In the genomic region with DNA sequence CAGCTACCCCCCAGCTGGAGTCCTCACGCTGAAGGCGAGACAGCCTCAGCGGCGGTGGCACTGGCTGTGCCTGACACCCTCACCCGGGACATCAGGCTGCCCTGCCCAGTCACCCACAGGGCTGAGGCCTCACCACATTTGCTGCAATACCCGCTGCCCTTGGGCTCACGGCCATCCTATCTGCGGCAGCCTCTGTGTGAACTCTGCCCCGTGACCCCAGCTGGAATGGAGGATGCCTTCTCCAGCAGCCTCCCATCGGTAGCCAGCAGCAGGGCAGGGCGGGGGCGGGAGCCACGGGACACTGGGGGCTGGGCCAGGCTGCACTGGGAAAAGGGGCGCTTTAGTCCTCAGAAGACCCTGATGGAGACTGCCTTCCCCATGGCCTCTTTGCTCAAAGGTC, we compare ENCODE assay signal across 24 cellular contexts.
DNase-seq lines count a peak whose midpoint lies in the region; ATAC-seq, FAIRE-seq and TF ChIP-seq lines count a peak whose summit lies in the region.
"Had no signal": no experiment of that assay in that cellular context is flagged by ENCODE, and none has a peak within 500 bp of the region (broad histone marks: within the 10 kb centered on the region; RNA-seq: fewer than 3 reads in every experiment).

No MANE protein-coding gene starts in this region.

- H3K4me1 ChIP-seq in K562 (replicated peaks in 1 of 2; ENCODE audit: control insufficient read depth in 2 of 2, insufficient read depth in 2 of 2, low read length in 2 of 2), result peaks cover 0 to 20% of the 10 kb centered on the region in 2 experiments; a peak in 3 of 5 replicates
- peaks cover 5% of the 10 kb centered on the region for H3K4me1 ChIP-seq in ovary (ENCODE audit: insufficient read depth)

- WGBS in K562 (ENCODE audit: insufficient coverage, low coverage, missing lambda C conversion rate), result 2% methylated on average over 9 of the region's 14 CpGs
- WGBS in ovary, 3 donors, result 19 to 43% (median 27%) methylated on average over 14 of the region's 14 CpGs

- H3K4me3 ChIP-seq in H7 (ENCODE audit: insufficient read depth, low read depth, low read length), result no peak overlapping the region
- H3K4me3 ChIP-seq in K562, result no peak overlapping the region
- H3K4me3 ChIP-seq in ovary, result no peak overlapping the region
- H3K4me3 ChIP-seq: GM12878 had no signal

- no peak overlapping the region for H2AFZ ChIP-seq in K562 (ENCODE audit: low read depth, low read length)

- no peak overlapping the region for H3K4me3 Mint-ChIP-seq in stimulated activated memory B cell treated with anti-CD40 and anti-IgM and Interleukin-4, amounts not matched to agents 10 μg/mL and 1 μg/mL and 100 μg/mL, for 72 hours
- H3K4me3 Mint-ChIP-seq: CD4-positive, CD25-positive, alpha-beta regulatory T cell; H9 had no signal

- in situ Hi-C loops in K562 (cut with MboI), result no loop called here

- FAIRE-seq in K562 (lab: Jason Lieb, UNC), result no peak
- FAIRE-seq: D721Med, G401.6, GM12878, RCC 7860 had no signal

- POLR2A ChIA-PET in K562 (lab: Yijun Ruan, JAX), result no interaction called here

- TF ChIP-seq CTCF in K562 (IDR thresholded peaks at IDR 0.05 in 2 of 3, conservative IDR thresholded peaks at IDR 0.05 in 1 of 3; ENCODE audit: insufficient read depth in 2 of 3, low read depth in 1 of 3, low read length in 3 of 3), result no peak
- TF ChIP-seq CTCF in ovary (IDR thresholded peaks at IDR 0.05), result no peak

- intact Hi-C loops in K562 (cut with micrococcal nuclease) (no loop called here), ovary (cut with DNase I) (loop anchor here in 1 of 4 donors (10.0 kb wide), 1 partner anchor 54 kb away; no protein-coding TSS in a partner anchor)

- no peak overlapping the region for H3K27ac ChIP-seq in K562 (ENCODE audit: extremely low read depth, low read depth, low read length)
- H3K27ac ChIP-seq in ovary, result no peak overlapping the region

- peaks cover 33% of the 10 kb centered on the region for H3K27me3 Mint-ChIP-seq in stimulated activated memory B cell treated with anti-CD40 and anti-IgM and Interleukin-4, amounts not matched to agents 10 μg/mL and 1 μg/mL and 100 μg/mL, for 72 hours

- BruUV-seq in K562 (replicated peaks; lab: Mats Ljungman, UMichigan), result no TSS peak

- H3K4me2 ChIP-seq in K562 (ENCODE audit: insufficient read depth, low read length), result no peak overlapping the region
- H3K4me2 ChIP-seq: SK-N-SH had no signal

- TF ChIP-seq RAD21 in K562 (CRISPR knock-in tag; conservative IDR thresholded peaks at IDR 0.05 in 1 of 2, IDR thresholded peaks at IDR 0.05 in 1 of 2), result no peak

- H3K27ac Mint-ChIP-seq in stimulated activated memory B cell treated with anti-CD40 and anti-IgM and Interleukin-4, amounts not matched to agents 10 μg/mL and 1 μg/mL and 100 μg/mL, for 72 hours, result no peak overlapping the region
- H3K27ac Mint-ChIP-seq: CD4-positive, CD25-positive, alpha-beta regulatory T cell; H9 had no signal

- H3K27me3 ChIP-seq in H7 (ENCODE audit: control insufficient read depth, insufficient read depth, low read length) (0 out of 2 replicates have a peak, but pooled peaks cover 2% of the 10 kb centered on the region), K562 (ENCODE audit: control insufficient read depth in 2 of 2, insufficient read depth in 2 of 2, low read length in 2 of 2) (peaks cover 36 to 55% of the 10 kb centered on the region in 2 experiments), ovary (no peaks in the 10 kb centered on the region)

- H3K9me1 ChIP-seq in K562 (ENCODE audit: control insufficient read depth, insufficient read depth, low read length), result no peaks in the 10 kb centered on the region

- DNase-seq in H7 (peak; percentile 65), K562 (ENCODE audit: extremely low read depth in 1 of 4, low spot score in 3 of 4) (peak in 1 of 4 experiments; percentile 20), left lobe of liver (ENCODE audit: low spot score) (peak; percentile 96), ovary (peak in 4 of 5 donors; percentile 68 to 91 (median 80)), DMS79 treated with DMSO at 0.1 percent for 48 hours (lab: John Stamatoyannopoulos, UW) (no peak)
- DNase-seq: CD4-positive, CD25-positive, alpha-beta regulatory T cell; H9; KBM-7; MV-4-11; NCI-H1105; NCI-H1436 treated with DMSO at 0.1 percent for 48 hours; NCI-H187 treated with DMSO at 0.1 percent for 48 hours; NCI-H524; NCI-H774; SIG-M5; SK-N-SH; SW 1271 had no signal

- H3K4me1 Mint-ChIP-seq in stimulated activated memory B cell treated with anti-CD40 and anti-IgM and Interleukin-4, amounts not matched to agents 10 μg/mL and 1 μg/mL and 100 μg/mL, for 72 hours, result peaks cover 7% of the 10 kb centered on the region

- H3K9me3 Mint-ChIP-seq in stimulated activated memory B cell treated with anti-CD40 and anti-IgM and Interleukin-4, amounts not matched to agents 10 μg/mL and 1 μg/mL and 100 μg/mL, for 72 hours, result no peaks in the 10 kb centered on the region
- H3K9me3 Mint-ChIP-seq: H9 had no signal

- H4K20me1 ChIP-seq in K562 (replicated peaks; ENCODE audit: control insufficient read depth, insufficient read depth, low read length), result 0 out of 2 replicates have a peak, but pooled peaks cover 14% of the 10 kb centered on the region

- no peak for TF ChIP-seq POLR2A in K562 (conservative IDR thresholded peaks at IDR 0.05)
- no peak for TF ChIP-seq POLR2A in ovary (IDR thresholded peaks at IDR 0.05)

- no peaks in the 10 kb centered on the region for H3K36me3 Mint-ChIP-seq in stimulated activated memory B cell treated with anti-CD40 and anti-IgM and Interleukin-4, amounts not matched to agents 10 μg/mL and 1 μg/mL and 100 μg/mL, for 72 hours

- CTCF ChIA-PET in K562 (lab: Yijun Ruan, JAX; ENCODE audit: low intra/inter-chr PET ratio), result interaction anchor here (0.6 kb wide), 1 partner anchor 208 kb away, joined by 4 read pairs; no protein-coding TSS in a partner anchor

- H3K36me3 ChIP-seq in H7 (replicated peaks; ENCODE audit: control insufficient read depth, insufficient read depth, low read length) (no peaks in the 10 kb centered on the region), K562 (ENCODE audit: control insufficient read depth, insufficient read depth, low read length) (no peaks in the 10 kb centered on the region), ovary (no peaks in the 10 kb centered on the region)

- TF ChIP-seq EP300 in K562 (IDR thresholded peaks at IDR 0.05; ENCODE audit: low read length), result no peak
- TF ChIP-seq EP300 in ovary (IDR thresholded peaks at IDR 0.05), result no peak

- H3K79me2 ChIP-seq in K562 (ENCODE audit: control insufficient read depth, insufficient read depth, low read length), result no peaks in the 10 kb centered on the region

- no peaks in the 10 kb centered on the region for H3K9me3 ChIP-seq in K562 (replicated peaks; ENCODE audit: control insufficient read depth, insufficient read depth, low read depth, low read length)
- H3K9me3 ChIP-seq in ovary, result no peaks in the 10 kb centered on the region
- H3K9me3 ChIP-seq: SK-N-SH had no signal

- H3K9ac ChIP-seq in K562 (ENCODE audit: insufficient read depth in 1 of 2, low read depth in 2 of 2, low read length in 2 of 2), result peak overlapping the region in 1 of 2 experiments; percentile 56; a peak in 1 of 4 replicates
- H3K9ac ChIP-seq: SK-N-SH had no signal

- peak; percentile 48; the same call in 2 of the 3 replicates for ATAC-seq in K562
- peak; percentile 95 for ATAC-seq in left lobe of liver
- no peak for ATAC-seq in GM21390 (IDR thresholded peaks at IDR 0.05; ENCODE audit: unreplicated experiment)
- no peak for ATAC-seq in HG03460 (IDR thresholded peaks at IDR 0.05; ENCODE audit: unreplicated experiment)
- no peak for ATAC-seq in stimulated activated memory B cell treated with anti-CD40 and anti-IgM and Interleukin-4, amounts not matched to agents 10 μg/mL and 1 μg/mL and 100 μg/mL, for 72 hours
- ATAC-seq: GM12878 had no signal

TF ChIP-seq in K562, 482 proteins besides CTCF, POLR2A, EP300 and RAD21 (continues in another document):
- TF ChIP-seq PTRF (tag; IDR thresholded peaks at IDR 0.05), result no peak
- TF ChIP-seq STAT5B (CRISPR knock-in tag; IDR thresholded peaks at IDR 0.05), result no peak
- TF ChIP-seq NR2C2 (CRISPR knock-in tag; IDR thresholded peaks at IDR 0.05), result no peak
- peak; percentile 79 for TF ChIP-seq NR2C2 (tag; IDR thresholded peaks at IDR 0.05)
- no peak for TF ChIP-seq SAFB2 (IDR thresholded peaks at IDR 0.05; ENCODE audit: borderline replicate concordance, low read depth, low read length, severe bottlenecking)
- TF ChIP-seq, protein P1, sequence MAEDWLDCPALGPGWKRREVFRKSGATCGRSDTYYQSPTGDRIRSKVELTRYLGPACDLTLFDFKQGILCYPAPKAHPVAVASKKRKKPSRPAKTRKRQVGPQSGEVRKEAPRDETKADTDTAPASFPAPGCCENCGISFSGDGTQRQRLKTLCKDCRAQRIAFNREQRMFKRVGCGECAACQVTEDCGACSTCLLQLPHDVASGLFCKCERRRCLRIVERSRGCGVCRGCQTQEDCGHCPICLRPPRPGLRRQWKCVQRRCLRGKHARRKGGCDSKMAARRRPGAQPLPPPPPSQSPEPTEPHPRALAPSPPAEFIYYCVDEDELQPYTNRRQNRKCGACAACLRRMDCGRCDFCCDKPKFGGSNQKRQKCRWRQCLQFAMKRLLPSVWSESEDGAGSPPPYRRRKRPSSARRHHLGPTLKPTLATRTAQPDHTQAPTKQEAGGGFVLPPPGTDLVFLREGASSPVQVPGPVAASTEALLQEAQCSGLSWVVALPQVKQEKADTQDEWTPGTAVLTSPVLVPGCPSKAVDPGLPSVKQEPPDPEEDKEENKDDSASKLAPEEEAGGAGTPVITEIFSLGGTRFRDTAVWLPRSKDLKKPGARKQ (CRISPR knock-in tag; IDR thresholded peaks at IDR 0.05), result no peak
- TF ChIP-seq, protein P2, sequence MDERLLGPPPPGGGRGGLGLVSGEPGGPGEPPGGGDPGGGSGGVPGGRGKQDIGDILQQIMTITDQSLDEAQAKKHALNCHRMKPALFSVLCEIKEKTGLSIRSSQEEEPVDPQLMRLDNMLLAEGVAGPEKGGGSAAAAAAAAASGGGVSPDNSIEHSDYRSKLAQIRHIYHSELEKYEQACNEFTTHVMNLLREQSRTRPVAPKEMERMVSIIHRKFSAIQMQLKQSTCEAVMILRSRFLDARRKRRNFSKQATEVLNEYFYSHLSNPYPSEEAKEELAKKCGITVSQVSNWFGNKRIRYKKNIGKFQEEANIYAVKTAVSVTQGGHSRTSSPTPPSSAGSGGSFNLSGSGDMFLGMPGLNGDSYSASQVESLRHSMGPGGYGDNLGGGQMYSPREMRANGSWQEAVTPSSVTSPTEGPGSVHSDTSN (CRISPR knock-in tag; IDR thresholded peaks at IDR 0.05; ENCODE audit: low read depth), result no peak
- TF ChIP-seq, protein P2 (tag; conservative IDR thresholded peaks at IDR 0.05; ENCODE audit: low read depth), result no peak
- TF ChIP-seq NFE2 (IDR thresholded peaks at IDR 0.05; ENCODE audit: low read depth), result no peak

Comparison
In these comparisons a context has a peak if more than half of its experiments do, and no peak if none do; other contexts are left out.
1. ATAC-seq: peak in K562 (single experiment) and left lobe of liver (single experiment); none in GM21390 (single experiment), HG03460 (single experiment) and stimulated activated memory B cell treated with anti-CD40 and anti-IgM and Interleukin-4, amounts not matched to agents 10 μg/mL and 1 μg/mL and 100 μg/mL, for 72 hours (single experiment).